ENCODE assay signal across 7 cellular contexts in the genomic region with DNA sequence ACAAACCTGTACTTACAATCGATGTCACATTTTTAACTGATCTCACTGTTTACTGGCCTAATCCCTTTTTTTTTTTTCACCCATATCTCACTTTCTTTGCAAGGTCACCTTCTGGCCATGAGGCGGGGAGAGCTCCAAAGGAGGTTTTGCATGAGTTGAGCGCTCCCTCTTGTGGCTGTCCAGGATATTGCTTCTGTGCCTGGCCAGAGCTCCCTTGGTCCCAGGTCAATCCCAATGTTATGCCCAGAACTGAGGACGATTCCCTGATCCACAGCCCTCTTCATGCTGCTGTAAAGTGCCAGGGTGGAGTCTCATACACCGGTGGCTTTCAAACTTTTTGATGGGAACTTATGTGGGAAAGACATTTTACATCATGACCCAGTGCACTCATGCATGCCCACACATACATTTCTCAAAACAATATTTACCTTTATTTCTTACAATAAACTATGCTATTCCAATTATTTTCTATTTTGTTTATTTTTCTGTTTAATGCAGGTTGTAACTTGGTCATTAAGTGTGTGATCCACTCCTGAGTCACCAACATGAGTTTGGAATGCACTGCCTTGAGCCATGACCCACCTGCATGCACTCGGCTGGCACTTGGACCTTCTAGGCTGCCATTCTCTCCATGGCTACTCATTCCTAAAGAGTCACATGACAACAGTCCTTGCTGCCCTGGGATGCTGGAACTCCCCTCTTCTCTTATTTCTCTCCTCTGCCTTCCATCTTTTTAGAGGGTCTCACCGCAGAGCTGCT. TPM values are rescaled to one million over a fixed set of nuclear protein-coding genes. Genes with fewer than 3 reads are reported as not detected.
DNase-seq lines count a peak whose midpoint lies in the region; ATAC-seq, FAIRE-seq and TF ChIP-seq lines count a peak whose summit lies in the region.

No MANE protein-coding gene starts in this region.

- no peak overlapping the region for H3K9ac ChIP-seq in mesendoderm (ENCODE audit: low read length)

- DNase-seq in GM12892 (ENCODE audit: insufficient read length) (peak; percentile 27), NCI-H748 (lab: John Stamatoyannopoulos, UW; ENCODE audit: unreplicated experiment) (peak; percentile 44), mesendoderm (peak; percentile 92)
- DNase-seq in activated CD4-positive, alpha-beta memory T cell treated with anti-CD3 and anti-CD28 coated beads for 36 hours, result peak; percentile 76
- peak; percentile 52 to 65 (median 58) for DNase-seq in effector memory CD8-positive, alpha-beta T cell
- DNase-seq in stimulated activated CD8-positive, alpha-beta memory T cell treated with anti-CD3 and anti-CD28 coated beads, Interleukin-2, amount 100 ng/mL, for 48 hours (ENCODE audit: low read depth in 2 of 2), result peak; percentile 43 to 59

- no peak overlapping the region for H3K4me3 ChIP-seq in mesendoderm (ENCODE audit: low read length)

- no peak overlapping the region for H3K23ac ChIP-seq in mesendoderm (ENCODE audit: low read length)

- H3K79me1 ChIP-seq in mesendoderm (ENCODE audit: low read length), result no peaks in the 10 kb centered on the region

- no peak overlapping the region for H3K4me2 ChIP-seq in mesendoderm (ENCODE audit: low read length)

- H4K8ac ChIP-seq in mesendoderm (ENCODE audit: low read depth, low read length), result no peak overlapping the region

- peaks cover 2% of the 10 kb centered on the region for H3K9me3 Mint-ChIP-seq in activated CD4-positive, alpha-beta memory T cell treated with anti-CD3 and anti-CD28 coated beads for 36 hours
- no peaks in the 10 kb centered on the region for H3K9me3 Mint-ChIP-seq in effector memory CD8-positive, alpha-beta T cell

- H2BK5ac ChIP-seq in mesendoderm (ENCODE audit: low read length), result no peak overlapping the region

- no peak overlapping the region for H3K18ac ChIP-seq in mesendoderm (ENCODE audit: low read length)

- no peak overlapping the region for H2BK15ac ChIP-seq in mesendoderm (replicated peaks; ENCODE audit: low read depth)

- peak; percentile 51 for FAIRE-seq in GM12892 (lab: Jason Lieb, UNC)

- H3K4me1 Mint-ChIP-seq in activated CD4-positive, alpha-beta memory T cell treated with anti-CD3 and anti-CD28 coated beads for 36 hours (ENCODE audit: low read depth), result peaks cover 3% of the 10 kb centered on the region
- peaks cover 2 to 4% of the 10 kb centered on the region in 2 donors for H3K4me1 Mint-ChIP-seq in effector memory CD8-positive, alpha-beta T cell (ENCODE audit: low read depth in 2 of 2)

- H3K4ac ChIP-seq in mesendoderm (ENCODE audit: low read depth, low read length), result no peak overlapping the region

- peak; percentile 69 for ATAC-seq in HG03439 (IDR thresholded peaks at IDR 0.05; ENCODE audit: unreplicated experiment)
- ATAC-seq in effector memory CD8-positive, alpha-beta T cell (replicated peaks), result peak; percentile 59

- POLR2A ChIA-PET in activated CD4-positive, alpha-beta memory T cell treated with anti-CD3 and anti-CD28 coated beads for 36 hours (lab: Charles Lee), result interaction anchor here (0.6 to 1.4 kb wide), 3 partner anchors 149 to 1271 kb away, joined by 3 to 5 read pairs (median 4); no protein-coding TSS in a partner anchor

- no peaks in the 10 kb centered on the region for H3K36me3 ChIP-seq in mesendoderm (ENCODE audit: control insufficient read depth, insufficient read depth, low read length)

- intact Hi-C loops in activated CD4-positive, alpha-beta memory T cell treated with anti-CD3 and anti-CD28 coated beads for 36 hours (cut with micrococcal nuclease), result loop anchor here (1.0 to 2.0 kb wide), 4 partner anchors 34 to 459 kb away; no protein-coding TSS in a partner anchor

- no peaks in the 10 kb centered on the region for H3K36me3 Mint-ChIP-seq in activated CD4-positive, alpha-beta memory T cell treated with anti-CD3 and anti-CD28 coated beads for 36 hours
- no peaks in the 10 kb centered on the region for H3K36me3 Mint-ChIP-seq in effector memory CD8-positive, alpha-beta T cell (ENCODE audit: insufficient read depth)

- H3K4me1 ChIP-seq in mesendoderm (ENCODE audit: control insufficient read depth, low read depth, low read length), result no peaks in the 10 kb centered on the region

- no peak overlapping the region for H2AK5ac ChIP-seq in mesendoderm (ENCODE audit: low read length)

- no peaks in the 10 kb centered on the region for H3K79me2 ChIP-seq in mesendoderm (ENCODE audit: control insufficient read depth, insufficient read depth, low read length)

- H3K27ac ChIP-seq in mesendoderm (ENCODE audit: low read depth, low read length), result no peak overlapping the region

- H3K27ac Mint-ChIP-seq in activated CD4-positive, alpha-beta memory T cell treated with anti-CD3 and anti-CD28 coated beads for 36 hours, result no peak overlapping the region
- H3K27ac Mint-ChIP-seq in effector memory CD8-positive, alpha-beta T cell, result no peak overlapping the region

- H3K27me3 ChIP-seq in mesendoderm (ENCODE audit: insufficient read depth, low read length, poor library complexity), result no peaks in the 10 kb centered on the region

- H3K4me3 Mint-ChIP-seq in activated CD4-positive, alpha-beta memory T cell treated with anti-CD3 and anti-CD28 coated beads for 36 hours, result no peak overlapping the region
- no peak overlapping the region for H3K4me3 Mint-ChIP-seq in effector memory CD8-positive, alpha-beta T cell

- WGBS in mesendoderm (ENCODE audit: extremely low coverage, insufficient coverage, low lambda C conversion rate), result no CpG with 5 or more reads among the region's 7 CpGs

- no peak overlapping the region for H2BK120ac ChIP-seq in mesendoderm (ENCODE audit: low read depth, low read length)

- CTCF ChIA-PET in activated CD4-positive, alpha-beta memory T cell treated with anti-CD3 and anti-CD28 coated beads for 36 hours (lab: Charles Lee), result interaction anchor here (0.6 to 11.1 kb wide), 72 partner anchors 8 to 1763 kb away, joined by 3 to 515 read pairs (median 4); partner anchors contain the start of genes MASP1, RTP4 and SST

- no peak for TF ChIP-seq POLR2A in GM12892 (IDR thresholded peaks at IDR 0.05; ENCODE audit: low read depth, low read length)

- H3K56ac ChIP-seq in mesendoderm (ENCODE audit: low read length), result no peak overlapping the region

- H4K5ac ChIP-seq in mesendoderm (ENCODE audit: low read length), result no peak overlapping the region

- H3K27me3 Mint-ChIP-seq in activated CD4-positive, alpha-beta memory T cell treated with anti-CD3 and anti-CD28 coated beads for 36 hours, result peaks cover 31% of the 10 kb centered on the region
- H3K27me3 Mint-ChIP-seq in effector memory CD8-positive, alpha-beta T cell, result peaks cover 40 to 58% of the 10 kb centered on the region in 2 donors

RNA-seq across cellular contexts. Expression of gene SST, which starts 9.6 kb away (rescaled TPM):
- not detected for polyA plus RNA-seq in GM12892 (2012; ENCODE audit: missing spikeins)
- total RNA-seq in activated CD4-positive, alpha-beta memory T cell treated with anti-CD3 and anti-CD28 coated beads for 36 hours, result not detected
- polyA plus RNA-seq in mesendoderm (2013, experiment 1 of 2), result 2.1 TPM
- polyA plus RNA-seq in mesendoderm (2013, experiment 2 of 2), result 2.6 TPM

RNA-seq across cellular contexts. Expression of gene RTP2, which starts 22.5 kb away (rescaled TPM):
- polyA plus RNA-seq in GM12892 (2012; ENCODE audit: missing spikeins), result not detected
- total RNA-seq in activated CD4-positive, alpha-beta memory T cell treated with anti-CD3 and anti-CD28 coated beads for 36 hours, result not detected
- not detected for polyA plus RNA-seq in mesendoderm (2013, experiment 1 of 2)
- not detected for polyA plus RNA-seq in mesendoderm (2013, experiment 2 of 2)

Comparison
In these comparisons a context has a peak if more than half of its experiments do, and no peak if none do; other contexts are left out.
1. DNase-seq: peak in every context shown above with its lines; median percentile 92 in mesendoderm; 76 in activated CD4-positive, alpha-beta memory T cell treated with anti-CD3 and anti-CD28 coated beads for 36 hours; 58 in effector memory CD8-positive, alpha-beta T cell; 51 in stimulated activated CD8-positive, alpha-beta memory T cell treated with anti-CD3 and anti-CD28 coated beads, Interleukin-2, amount 100 ng/mL, for 48 hours; 44 in NCI-H748; 27 in GM12892.